14 cellular contexts compared by ENCODE assay signal in genomic region chr1:47696404-47696910, GRCh38.
DNase-seq lines count a peak whose midpoint lies in the region; ATAC-seq and TF ChIP-seq lines count a peak whose summit lies in the region.
"Had no signal": no experiment of that assay in that cellular context is flagged by ENCODE, and none has a peak within 500 bp of the region (broad histone marks: within the 10 kb centered on the region; RNA-seq: fewer than 3 reads in every experiment).

No MANE protein-coding gene starts in this region.

- H3K36me3 Mint-ChIP-seq in brain, result no peaks in the 10 kb centered on the region
- H3K36me3 Mint-ChIP-seq in neural crest cell (ENCODE audit: low read depth), result no peaks in the 10 kb centered on the region
- H3K36me3 Mint-ChIP-seq: natural killer cell treated with Interleukin-12 subunit alpha and Interleukin-12 subunit beta and Interleukin-15 and Interleukin-18, amount 100 ng/mL, for 72 hours had no signal

- H3K4me1 Mint-ChIP-seq in brain (peaks cover 47% of the 10 kb centered on the region), neural crest cell (peaks cover 42% of the 10 kb centered on the region)
- H3K4me1 Mint-ChIP-seq: activated CD4-positive, alpha-beta T cell treated with anti-CD3 and anti-CD28 coated beads, Interleukin-2, amount 10 ng/mL, durations not matched to agents 24 days and 14 days had no signal

- no peak overlapping the region for H3K27ac ChIP-seq in RWPE1
- H3K27ac ChIP-seq: prostate gland had no signal

- H3K27ac Mint-ChIP-seq in brain (peak overlapping the region; percentile 85 to 99 (median 93)), neural crest cell (ENCODE audit: unreplicated experiment) (peak overlapping the region; percentile 40)
- H3K27ac Mint-ChIP-seq: activated CD4-positive, alpha-beta T cell treated with anti-CD3 and anti-CD28 coated beads, Interleukin-2, amount 10 ng/mL, durations not matched to agents 24 days and 14 days; natural killer cell treated with Interleukin-12 subunit alpha and Interleukin-12 subunit beta and Interleukin-15 and Interleukin-18, amount 100 ng/mL, for 72 hours had no signal

- H3K27me3 Mint-ChIP-seq in brain (peaks cover 9% of the 10 kb centered on the region), neural crest cell (ENCODE audit: low read depth) (peaks cover 89% of the 10 kb centered on the region)
- H3K27me3 Mint-ChIP-seq: activated CD4-positive, alpha-beta T cell treated with anti-CD3 and anti-CD28 coated beads, Interleukin-2, amount 10 ng/mL, durations not matched to agents 24 days and 14 days had no signal

- CTCF ChIA-PET in RWPE1 (lab: Yijun Ruan, JAX), result interaction anchor here (0.6 kb wide), 1 partner anchor 14 kb away, joined by 3 read pairs; no protein-coding TSS in a partner anchor

- peak; percentile 87 for DNase-seq in DMS53 treated with DMSO at 0.1 percent for 48 hours (lab: John Stamatoyannopoulos, UW; ENCODE audit: unreplicated experiment)
- DNase-seq in NCI-H1694 (lab: John Stamatoyannopoulos, UW), result peak; percentile 13
- DNase-seq in neural crest cell (ENCODE audit: low read depth, low spot score), result no peak
- no peak for DNase-seq in RWPE1 (ENCODE audit: low spot score)
- DNase-seq: activated CD4-positive, alpha-beta T cell treated with anti-CD3 and anti-CD28 coated beads, Interleukin-2, amount 10 ng/mL, durations not matched to agents 24 days and 14 days; cerebellar nuclear complex; IMR-90; mesenchymal stem cell; MM.1S had no signal

- peaks cover 0 to 5% (median 0%) of the 10 kb centered on the region in 5 experiments for H3K9me3 Mint-ChIP-seq in brain
- no peaks in the 10 kb centered on the region for H3K9me3 Mint-ChIP-seq in neural crest cell
- H3K9me3 Mint-ChIP-seq: activated CD4-positive, alpha-beta T cell treated with anti-CD3 and anti-CD28 coated beads, Interleukin-2, amount 10 ng/mL, durations not matched to agents 24 days and 14 days; natural killer cell treated with Interleukin-12 subunit alpha and Interleukin-12 subunit beta and Interleukin-15 and Interleukin-18, amount 100 ng/mL, for 72 hours had no signal

- POLR2A ChIA-PET in RWPE1 (lab: Yijun Ruan, JAX; ENCODE audit: low non-redundant PET), result no interaction called here

- ATAC-seq in GM21526 (IDR thresholded peaks at IDR 0.05; ENCODE audit: low FRiP score, unreplicated experiment), result no peak
- no peak for ATAC-seq in GM18873 (IDR thresholded peaks at IDR 0.05; ENCODE audit: low FRiP score, unreplicated experiment)
- ATAC-seq: natural killer cell treated with Interleukin-12 subunit alpha and Interleukin-12 subunit beta and Interleukin-15 and Interleukin-18, amount 100 ng/mL, for 72 hours had no signal

- TF ChIP-seq CTCF in brain (conservative IDR thresholded peaks at IDR 0.05), result no peak
- TF ChIP-seq CTCF in neural crest cell (conservative IDR thresholded peaks at IDR 0.05), result no peak
- no peak for TF ChIP-seq CTCF in RWPE1 (conservative IDR thresholded peaks at IDR 0.05; ENCODE audit: low read depth)

- H3K4me3 Mint-ChIP-seq in brain (peak overlapping the region in 1 of 5 experiments; percentile 47), neural crest cell (no peak overlapping the region)
- H3K4me3 Mint-ChIP-seq: activated CD4-positive, alpha-beta T cell treated with anti-CD3 and anti-CD28 coated beads, Interleukin-2, amount 10 ng/mL, durations not matched to agents 24 days and 14 days; natural killer cell treated with Interleukin-12 subunit alpha and Interleukin-12 subunit beta and Interleukin-15 and Interleukin-18, amount 100 ng/mL, for 72 hours had no signal

Comparison
In these comparisons a context has a peak if more than half of its experiments do, and no peak if none do; other contexts are left out.
1. DNase-seq: peak in DMS53 treated with DMSO at 0.1 percent for 48 hours (single experiment) and NCI-H1694 (single experiment); none in neural crest cell (single experiment) and RWPE1 (single experiment).